ENCODE assay signal across 1 cellular context in the genomic region with DNA sequence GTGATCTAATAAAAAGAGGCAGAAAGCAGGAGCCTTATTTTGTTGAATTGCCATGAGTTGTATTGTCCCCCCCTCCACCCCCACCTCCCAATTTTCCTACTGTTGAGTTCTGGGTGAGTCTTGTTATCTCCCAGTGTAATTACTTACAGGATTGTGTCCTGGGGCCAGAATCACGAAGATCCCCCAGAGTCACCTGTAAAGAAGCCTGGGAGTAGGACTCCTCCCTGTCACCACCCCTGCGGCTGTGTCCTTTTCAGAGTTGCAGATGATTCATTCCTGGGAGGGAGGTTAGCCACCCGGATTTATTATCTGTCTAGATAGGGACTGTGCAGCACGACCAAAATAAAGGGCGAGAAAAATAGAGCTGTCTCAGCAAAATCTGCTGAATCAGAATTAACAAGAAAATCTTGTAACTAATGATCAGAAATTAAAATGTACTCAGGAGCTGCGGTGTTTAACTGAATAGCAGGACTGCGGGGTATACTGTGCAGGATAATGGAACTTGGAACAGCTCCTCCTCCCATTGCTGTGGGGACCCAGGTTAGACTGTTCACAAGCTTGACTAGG.
TF ChIP-seq lines count a peak whose summit lies in the region.

No MANE protein-coding gene starts in this region.

TF ChIP-seq in HepG2, 621 proteins besides CTCF, POLR2A, EP300 and RAD21 (continued from another document):
- TF ChIP-seq, protein P1, sequence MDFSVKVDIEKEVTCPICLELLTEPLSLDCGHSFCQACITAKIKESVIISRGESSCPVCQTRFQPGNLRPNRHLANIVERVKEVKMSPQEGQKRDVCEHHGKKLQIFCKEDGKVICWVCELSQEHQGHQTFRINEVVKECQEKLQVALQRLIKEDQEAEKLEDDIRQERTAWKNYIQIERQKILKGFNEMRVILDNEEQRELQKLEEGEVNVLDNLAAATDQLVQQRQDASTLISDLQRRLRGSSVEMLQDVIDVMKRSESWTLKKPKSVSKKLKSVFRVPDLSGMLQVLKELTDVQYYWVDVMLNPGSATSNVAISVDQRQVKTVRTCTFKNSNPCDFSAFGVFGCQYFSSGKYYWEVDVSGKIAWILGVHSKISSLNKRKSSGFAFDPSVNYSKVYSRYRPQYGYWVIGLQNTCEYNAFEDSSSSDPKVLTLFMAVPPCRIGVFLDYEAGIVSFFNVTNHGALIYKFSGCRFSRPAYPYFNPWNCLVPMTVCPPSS (IDR thresholded peaks at IDR 0.05): no peak
- TF ChIP-seq ZNF142 (CRISPR knock-in tag; IDR thresholded peaks at IDR 0.05): no peak
- TF ChIP-seq ZNF235 (CRISPR knock-in tag; IDR thresholded peaks at IDR 0.05; ENCODE audit: borderline replicate concordance): no peak
- TF ChIP-seq REL (CRISPR knock-in tag; conservative IDR thresholded peaks at IDR 0.05): no peak
- TF ChIP-seq ZGPAT (CRISPR knock-in tag; IDR thresholded peaks at IDR 0.05): no peak
- TF ChIP-seq MAFK (conservative IDR thresholded peaks at IDR 0.05 in 1 of 2, IDR thresholded peaks at IDR 0.05 in 1 of 2; ENCODE audit: low read length in 2 of 2): peak; percentile 91 to 94
- peak; percentile 92 for TF ChIP-seq MAFF (IDR thresholded peaks at IDR 0.05; ENCODE audit: low read depth, low read length)
- no peak for TF ChIP-seq PTBP1 (IDR thresholded peaks at IDR 0.05; ENCODE audit: low read depth, low read length, poor library complexity, severe bottlenecking)
- no peak for TF ChIP-seq REPIN1 (CRISPR knock-in tag; IDR thresholded peaks at IDR 0.05; ENCODE audit: borderline replicate concordance, low read depth)
- TF ChIP-seq ZNF414 (CRISPR knock-in tag; IDR thresholded peaks at IDR 0.05): no peak
- no peak for TF ChIP-seq ZNF234 (CRISPR knock-in tag; conservative IDR thresholded peaks at IDR 0.05)
- no peak for TF ChIP-seq TGIF2 (CRISPR knock-in tag; IDR thresholded peaks at IDR 0.05)
